In the genomic region with DNA sequence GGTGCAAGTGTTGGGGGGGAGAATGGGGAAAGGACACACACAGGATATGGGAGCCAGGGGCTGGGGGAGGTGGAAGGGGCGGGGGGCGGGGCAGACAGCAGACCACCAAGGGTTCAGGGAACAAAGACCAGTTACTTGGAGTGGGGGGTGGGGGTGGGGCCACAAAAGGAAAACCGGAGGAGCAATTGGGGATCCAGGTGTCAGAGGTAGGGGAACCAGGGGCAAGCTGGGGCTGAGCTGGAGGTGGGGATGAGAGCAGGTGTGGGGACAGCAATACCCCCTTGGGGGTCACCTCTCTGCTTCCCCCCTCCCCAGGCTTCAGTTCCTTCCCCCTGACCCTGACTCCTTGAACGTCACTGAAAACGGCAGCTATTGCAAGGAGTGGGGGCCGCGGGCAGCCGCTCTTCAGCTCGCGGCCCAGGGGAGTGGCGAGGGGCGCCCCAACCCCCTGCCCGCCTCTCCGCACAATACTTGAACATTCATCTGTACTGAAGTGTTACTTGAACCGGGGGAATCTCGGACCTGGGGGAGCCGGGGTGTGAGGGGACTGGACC, we compare ENCODE assay signal across 8 cellular contexts. TPM values are rescaled to one million over a fixed set of nuclear protein-coding genes. Genes with fewer than 3 reads are reported as not detected.
DNase-seq lines count a peak whose midpoint lies in the region; ATAC-seq and TF ChIP-seq lines count a peak whose summit lies in the region.

No MANE protein-coding gene starts in this region.

- H3K79me1 ChIP-seq in neuronal stem cell (ENCODE audit: low read depth, low read length): peaks cover 14% of the 10 kb centered on the region

- H3K4me2 ChIP-seq in neuronal stem cell (ENCODE audit: insufficient read depth, low read length, poor library complexity, severe bottlenecking): peak overlapping the region; percentile 84

- H3K9me3 ChIP-seq in cardiac muscle cell (ENCODE audit: low read depth): no peaks in the 10 kb centered on the region
- no peaks in the 10 kb centered on the region for H3K9me3 ChIP-seq in gastroesophageal sphincter
- no peaks in the 10 kb centered on the region for H3K9me3 ChIP-seq in neuronal stem cell (replicated peaks in 1 of 2; ENCODE audit: control insufficient read depth in 2 of 2, insufficient read depth in 1 of 2, low read depth in 1 of 2, low read length in 2 of 2)

- ATAC-seq in left ventricle myocardium superior: no peak
- no peak for ATAC-seq in gastroesophageal sphincter

- 26 to 78% methylated on average over 1 to 4 of the region's 17 CpGs for WGBS in gastroesophageal sphincter (ENCODE audit: low coverage in 1 of 2), 2 donors
- no CpG with 5 or more reads among the region's 17 CpGs for WGBS in neuronal stem cell (ENCODE audit: extremely low coverage in 2 of 2, insufficient read length in 2 of 2, insufficient replicate concordance in 1 of 2), 2 donors
- 37% methylated on average over 17 of the region's 17 CpGs for WGBS in urinary bladder

- H4K8ac ChIP-seq in neuronal stem cell (ENCODE audit: low read depth, low read length): no peak overlapping the region

- TF ChIP-seq EP300 in gastroesophageal sphincter (IDR thresholded peaks at IDR 0.05): no peak

- no peak overlapping the region for H3K23ac ChIP-seq in neuronal stem cell (ENCODE audit: low read depth, low read length, poor library complexity)

- peak overlapping the region; percentile 95 for H3K27ac ChIP-seq in cardiac muscle cell
- peak overlapping the region; percentile 69 to 95 (median 92) for H3K27ac ChIP-seq in gastroesophageal sphincter
- peak overlapping the region; percentile 92 for H3K27ac ChIP-seq in neuronal stem cell (replicated peaks; ENCODE audit: low read length)
- H3K27ac ChIP-seq in urinary bladder (ENCODE audit: low read depth): peak overlapping the region; percentile 80

- peak overlapping the region; percentile 99 for H2BK5ac ChIP-seq in neuronal stem cell (ENCODE audit: low read length)

- H2BK15ac ChIP-seq in neuronal stem cell (ENCODE audit: low read length): peak overlapping the region; percentile 100

- H2BK12ac ChIP-seq in neuronal stem cell (ENCODE audit: low read length): no peak overlapping the region

- DNase-seq in cardiac muscle cell (ENCODE audit: low read depth in 1 of 2, low spot score in 1 of 2): no peak
- no peak for DNase-seq in left ventricle myocardium superior
- DNase-seq in neuronal stem cell (ENCODE audit: low spot score): no peak
- no peak for DNase-seq in NCI-H82 treated with DMSO at 0.1 percent for 48 hours (lab: John Stamatoyannopoulos, UW; ENCODE audit: unreplicated experiment)
- no peak for DNase-seq in GM19238 (ENCODE audit: insufficient read length, low spot score)
- no peak for DNase-seq in NCI-H446 (lab: John Stamatoyannopoulos, UW)

- intact Hi-C loops in left ventricle myocardium superior (cut with micrococcal nuclease): no loop called here

- peak overlapping the region; percentile 99 for H2AK5ac ChIP-seq in neuronal stem cell (ENCODE audit: low read depth, low read length)

- peak overlapping the region; percentile 37 for H3K4ac ChIP-seq in neuronal stem cell (ENCODE audit: low read length)

- H3K4me1 ChIP-seq in cardiac muscle cell (ENCODE audit: low read depth) (peaks cover 4% of the 10 kb centered on the region), gastroesophageal sphincter (peaks cover 0 to 51% (median 25%) of the 10 kb centered on the region in 3 donors), neuronal stem cell (ENCODE audit: control insufficient read depth in 2 of 2, insufficient read depth in 1 of 2, low read depth in 1 of 2, low read length in 2 of 2) (peaks cover 19 to 20% of the 10 kb centered on the region in 2 donors), urinary bladder (ENCODE audit: insufficient read depth) (peaks cover 2% of the 10 kb centered on the region)

- H3K14ac ChIP-seq in neuronal stem cell (ENCODE audit: low read length): no peak overlapping the region

- H3K27me3 ChIP-seq in cardiac muscle cell (no peaks in the 10 kb centered on the region), gastroesophageal sphincter (no peaks in the 10 kb centered on the region), neuronal stem cell (ENCODE audit: control insufficient read depth in 3 of 3, insufficient read depth in 3 of 3, low read depth in 1 of 3, low read length in 3 of 3) (no peaks in the 10 kb centered on the region)

- peak overlapping the region; percentile 96 for H3K18ac ChIP-seq in neuronal stem cell (ENCODE audit: low read length)

- TF ChIP-seq CTCF in cardiac muscle cell (IDR thresholded peaks at IDR 0.05; ENCODE audit: low read depth, low read length) (no peak), gastroesophageal sphincter (IDR thresholded peaks at IDR 0.05) (no peak)

- peak overlapping the region; percentile 76 for H2BK120ac ChIP-seq in neuronal stem cell (ENCODE audit: low read depth, low read length)

- H3K9ac ChIP-seq in neuronal stem cell (ENCODE audit: low read depth, low read length, poor library complexity): peak overlapping the region; percentile 70

- peaks cover 12% of the 10 kb centered on the region for H3K36me3 ChIP-seq in cardiac muscle cell
- H3K36me3 ChIP-seq in gastroesophageal sphincter: peaks cover 0 to 32% of the 10 kb centered on the region in 2 donors
- H3K36me3 ChIP-seq in neuronal stem cell (replicated peaks in 1 of 2; ENCODE audit: control insufficient read depth in 2 of 2, insufficient read depth in 2 of 2, low read length in 2 of 2): peaks cover 24 to 39% of the 10 kb centered on the region in 2 donors
- no peaks in the 10 kb centered on the region for H3K36me3 ChIP-seq in urinary bladder (ENCODE audit: insufficient read depth)

- peak overlapping the region; percentile 90 for H2AFZ ChIP-seq in neuronal stem cell (ENCODE audit: low read length)

- H3K4me3 ChIP-seq in cardiac muscle cell (peak overlapping the region; percentile 29), gastroesophageal sphincter (peak overlapping the region; percentile 77 to 98), neuronal stem cell (ENCODE audit: low read length in 2 of 2) (peak overlapping the region; percentile 70 to 80), urinary bladder (ENCODE audit: low read depth, low read length) (no peak overlapping the region)

- TF ChIP-seq POLR2A in gastroesophageal sphincter (IDR thresholded peaks at IDR 0.05): no peak

- no peak overlapping the region for H4K91ac ChIP-seq in neuronal stem cell (ENCODE audit: low read depth, low read length, poor library complexity)

RNA-seq across cellular contexts. Expression of a gene that starts 1.3 kb away (rescaled TPM):
- total RNA-seq in cardiac muscle cell (88.5 and 123 TPM in 2 replicates), left ventricle myocardium superior (10.8 TPM), gastroesophageal sphincter (10 to 100 TPM; 23.7 to 51.5 (median 40.0) TPM), urinary bladder (16.7 TPM)
- polyA plus RNA-seq in cardiac muscle cell (94.5 and 101 TPM in 2 replicates), urinary bladder (39.7 TPM)
- 16.7 TPM for polyA plus RNA-seq in neuronal stem cell (2013, experiment 1 of 2)
- polyA plus RNA-seq in neuronal stem cell (2013, experiment 2 of 2): 16.5 TPM

RNA-seq across cellular contexts. Expression of a gene that starts 9.9 kb away (rescaled TPM):
- total RNA-seq in cardiac muscle cell: 10.4 and 32.3 TPM in 2 replicates
- polyA plus RNA-seq in cardiac muscle cell: 1.9 and 4.4 TPM in 2 replicates
- 11.0 TPM for total RNA-seq in left ventricle myocardium superior
- total RNA-seq in gastroesophageal sphincter: 10 to 100 TPM in 2 of 4 donors, 1 to 10 TPM in 2; 5.5 to 12.9 (median 10.1) TPM
- 16.0 TPM for polyA plus RNA-seq in neuronal stem cell (2013, experiment 1 of 2)
- polyA plus RNA-seq in neuronal stem cell (2013, experiment 2 of 2): 15.3 TPM
- 2.9 TPM for total RNA-seq in urinary bladder
- polyA plus RNA-seq in urinary bladder: 14.6 TPM

RNA-seq across cellular contexts. Expression of a gene that starts 24.2 kb away (rescaled TPM):
- 55.1 and 60.0 TPM in 2 replicates for total RNA-seq in cardiac muscle cell
- polyA plus RNA-seq in cardiac muscle cell: 3.9 and 4.0 TPM in 2 replicates
- 5.7 TPM for total RNA-seq in left ventricle myocardium superior
- 10 to 100 TPM in 3 of 4 donors, 1 to 10 TPM in 1; 10.0 to 23.5 (median 11.9) TPM for total RNA-seq in gastroesophageal sphincter
- polyA plus RNA-seq in neuronal stem cell (2013, experiment 1 of 2): 60.7 TPM
- 57.8 TPM for polyA plus RNA-seq in neuronal stem cell (2013, experiment 2 of 2)
- total RNA-seq in urinary bladder: 9.6 TPM
- polyA plus RNA-seq in urinary bladder: 15.2 TPM

RNA-seq across cellular contexts. Expression of a gene that starts 37.4 kb away (rescaled TPM):
- total RNA-seq in cardiac muscle cell (5.8 and 6.5 TPM in 2 replicates), left ventricle myocardium superior (7.4 TPM), gastroesophageal sphincter (10 to 100 TPM; 10.1 to 26.2 (median 16.0) TPM), urinary bladder (11.0 TPM)
- polyA plus RNA-seq in cardiac muscle cell (7.5 and 8.5 TPM in 2 replicates), urinary bladder (20.3 TPM)
- polyA plus RNA-seq in neuronal stem cell (2013, experiment 1 of 2): 0.73 TPM
- 0.64 TPM for polyA plus RNA-seq in neuronal stem cell (2013, experiment 2 of 2)

RNA-seq across cellular contexts. Expression of a gene that starts 51.2 kb away (rescaled TPM):
- total RNA-seq in cardiac muscle cell: 4.9 and 5.0 TPM in 2 replicates
- 14.0 and 23.4 TPM in 2 replicates for polyA plus RNA-seq in cardiac muscle cell
- total RNA-seq in left ventricle myocardium superior: 7.5 TPM
- 10 to 100 TPM in 1 of 4 donors, 1 to 10 TPM in 3; 5.1 to 14.6 (median 6.2) TPM for total RNA-seq in gastroesophageal sphincter
- polyA plus RNA-seq in neuronal stem cell (2013, experiment 1 of 2): 3.7 TPM
- 4.2 TPM for polyA plus RNA-seq in neuronal stem cell (2013, experiment 2 of 2)
- total RNA-seq in urinary bladder: 2.1 TPM
- 16.8 TPM for polyA plus RNA-seq in urinary bladder
